Comparison of ENCODE assay signal across 32 cellular contexts in genomic region chr18:50119363-50119762, GRCh38.
"Had no signal": no experiment of that assay in that cellular context is flagged by ENCODE, and none has a peak within 500 bp of the region (broad histone marks: within the 10 kb centered on the region; RNA-seq: fewer than 3 reads in every experiment).

No MANE protein-coding gene starts in this region.

- H3K36me3 Mint-ChIP-seq: activated naive CD8-positive, alpha-beta T cell had no signal

- H3K27ac Mint-ChIP-seq: activated B cell treated with CpG ODN at 0.5 μM for 24 hours; activated CD8-positive, alpha-beta T cell treated with anti-CD3 and anti-CD28 coated beads for 36 hours; activated naive CD8-positive, alpha-beta T cell; activated T-helper 17 cell treated with anti-CD3 and anti-CD28 coated beads, Interleukin-2, amount 50 U/mL, for 72 hours; T-helper 17 cell; T-helper 2 cell treated with Interferon-gamma antibody and Interleukin-4, amounts not matched to agents 5 μg/mL and 100 μg/mL, for 36 hours had no signal

- H3K4me3 ChIP-seq: gastrocnemius medialis had no signal

- H3K27me3 ChIP-seq: brain microvascular endothelial cell, gastrocnemius medialis had no signal

- H3K36me3 ChIP-seq: brain microvascular endothelial cell, gastrocnemius medialis, WERI-Rb-1 had no signal

- DNase-seq: activated B cell treated with CpG ODN at 0.5 μM for 24 hours; activated CD4-positive, alpha-beta T cell treated with anti-CD3 and anti-CD28 coated beads for 48 hours; activated CD4-positive, alpha-beta T cell treated with anti-CD3 and anti-CD28 coated beads, Interleukin-2, amount 50 U/mL, for 1 hour; activated CD4-positive, alpha-beta T cell treated with anti-CD3 and anti-CD28 coated beads, Interleukin-2, amount 50 U/mL, for 48 hours; activated CD8-positive, alpha-beta memory T cell treated with anti-CD3 and anti-CD28 coated beads for 24 hours; activated CD8-positive, alpha-beta T cell treated with anti-CD3 and anti-CD28 coated beads for 36 hours; activated effector memory CD4-positive, alpha-beta T cell treated with Interleukin-2 at 50 U/mL for 16 hours; activated gamma-delta T cell treated with Interleukin-2 at 50 U/mL for 16 hours; activated naive CD4-positive, alpha-beta T cell treated with anti-CD3 and anti-CD28 coated beads, Interleukin-2, amount 50 U/mL, for 16 hours; activated naive CD4-positive, alpha-beta T cell treated with Interleukin-2 at 50 U/mL for 16 hours; activated T-cell treated with anti-CD3 and anti-CD28 coated beads, Interleukin-2, amount 50 U/mL, for 4 hours; amniotic stem cell; anterior cingulate cortex; brain microvascular endothelial cell; caudate nucleus; effector CD8-positive, alpha-beta T cell; foreskin fibroblast; gastrocnemius medialis; glutamatergic neuron; T-helper 1 cell; T-helper 17 cell; T1000; WERI-Rb-1 had no signal

- H3K4me1 Mint-ChIP-seq: activated B cell treated with CpG ODN at 0.5 μM for 24 hours; activated T-helper 17 cell treated with anti-CD3 and anti-CD28 coated beads, Interleukin-2, amount 50 U/mL, for 72 hours; T-helper 17 cell had no signal

- H3K9me3 Mint-ChIP-seq: activated B cell treated with CpG ODN at 0.5 μM for 24 hours; activated CD8-positive, alpha-beta T cell treated with anti-CD3 and anti-CD28 coated beads for 36 hours; activated T-cell treated with anti-CD3 and anti-CD28 coated beads, Interleukin-2, amount 50 U/mL, for 4 hours; activated T-helper 17 cell treated with anti-CD3 and anti-CD28 coated beads, Interleukin-2, amount 50 U/mL, for 72 hours; T-helper 2 cell treated with Interferon-gamma antibody and Interleukin-4, amounts not matched to agents 5 μg/mL and 100 μg/mL, for 36 hours had no signal

- H3K4me3 Mint-ChIP-seq: activated B cell treated with CpG ODN at 0.5 μM for 24 hours; activated CD8-positive, alpha-beta T cell treated with anti-CD3 and anti-CD28 coated beads for 36 hours; activated naive CD8-positive, alpha-beta T cell; activated T-cell treated with anti-CD3 and anti-CD28 coated beads, Interleukin-2, amount 50 U/mL, for 4 hours; activated T-helper 17 cell treated with anti-CD3 and anti-CD28 coated beads, Interleukin-2, amount 50 U/mL, for 72 hours; T-helper 17 cell; T-helper 2 cell treated with Interferon-gamma antibody and Interleukin-4, amounts not matched to agents 5 μg/mL and 100 μg/mL, for 36 hours had no signal

- ATAC-seq: activated CD4-positive, CD25-positive, alpha-beta regulatory T cell treated with anti-CD3 and anti-CD28 coated beads, Interleukin-2, amount 50 U/mL, for 24 hours; activated CD8-positive, alpha-beta T cell treated with anti-CD3 and anti-CD28 coated beads for 36 hours; activated T-cell treated with anti-CD3 and anti-CD28 coated beads, Interleukin-2, amount 50 U/mL, for 4 hours; activated T-helper 17 cell treated with anti-CD3 and anti-CD28 coated beads, Interleukin-2, amount 50 U/mL, for 72 hours; esophagus mucosa; gastrocnemius medialis; T-helper 17 cell had no signal

- FAIRE-seq: astrocyte, colon, endometrium, endothelial cell of umbilical vein had no signal
